Comparison of ENCODE assay signal across 8 cellular contexts in the genomic region with DNA sequence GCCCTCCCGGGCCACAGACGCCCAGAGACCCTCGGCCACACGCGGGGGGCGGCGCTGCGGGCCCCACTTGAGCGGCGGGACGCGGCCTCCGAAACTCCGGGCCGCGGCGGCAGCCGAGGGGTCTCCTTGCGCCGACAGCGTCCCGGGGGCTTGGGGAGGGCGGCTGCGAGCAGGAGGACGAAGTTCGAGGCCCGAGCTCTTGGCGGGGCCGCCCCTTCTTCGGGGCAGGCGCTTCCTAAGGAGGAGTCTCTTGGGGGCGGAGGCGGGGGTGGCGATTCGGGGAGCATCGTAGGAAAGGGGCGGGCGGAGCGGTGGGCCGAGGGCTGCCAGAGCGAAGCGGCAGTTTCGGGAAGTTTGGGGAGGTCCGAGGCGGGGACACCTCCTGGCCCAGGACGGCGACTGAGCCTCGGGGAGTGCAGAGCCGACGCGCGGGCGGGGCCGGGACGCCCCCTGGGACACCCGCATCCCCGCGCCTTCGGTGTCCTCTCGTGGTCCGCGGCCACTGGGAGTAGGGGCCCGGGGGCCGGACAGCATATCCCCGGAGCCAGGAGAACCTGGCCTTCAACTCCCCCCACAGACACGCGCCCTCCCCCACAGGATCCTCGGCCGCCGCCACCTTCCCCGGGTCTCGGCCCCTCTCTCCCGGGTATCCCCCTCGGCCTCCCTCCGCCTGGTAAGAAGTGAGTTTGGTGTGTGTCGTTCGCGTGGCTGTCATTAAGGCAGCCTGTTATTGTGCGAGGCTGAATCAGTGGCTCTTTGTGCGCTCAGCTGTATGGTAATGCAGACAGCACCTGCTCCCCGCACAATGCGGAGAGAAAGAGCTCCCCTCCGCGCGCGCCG. TPM values are rescaled to one million over a fixed set of nuclear protein-coding genes. Genes with fewer than 3 reads are reported as not detected.
A peak's percentile ranks its signal among the peaks of the same experiment; 100 is the strongest.
DNase-seq lines count a peak whose midpoint lies in the region; ATAC-seq and TF ChIP-seq lines count a peak whose summit lies in the region.

No MANE protein-coding gene starts in this region.

- H3K36me3 ChIP-seq in endodermal cell (ENCODE audit: control insufficient read depth, insufficient read depth, low read length) (no peaks in the 10 kb centered on the region), mesodermal cell (ENCODE audit: control insufficient read depth, insufficient read depth, low read length) (no peaks in the 10 kb centered on the region), thoracic aorta (no peaks in the 10 kb centered on the region)

- H3K27me3 ChIP-seq in endodermal cell (ENCODE audit: control insufficient read depth, insufficient read depth, low read length, poor library complexity, severe bottlenecking) (peaks cover 96% of the 10 kb centered on the region), thoracic aorta (replicated peaks; ENCODE audit: insufficient read depth) (peaks cover 10% of the 10 kb centered on the region)

- 0% methylated on average over 19 to 87 of the region's 87 CpGs for WGBS in endodermal cell (ENCODE audit: insufficient coverage in 1 of 2, insufficient read length in 1 of 2), 2 experiments
- 1% methylated on average over 53 to 62 of the region's 87 CpGs for whole genome bisulfite sequencing in mesodermal cell (ENCODE audit: insufficient coverage in 2 of 2), 2 experiments

- ATAC-seq in thoracic aorta (ENCODE audit: insufficient number of reproducible peaks, low FRiP score, low read depth) (no peak), HG03460 (IDR thresholded peaks at IDR 0.05; ENCODE audit: unreplicated experiment) (no peak)

- peaks cover 26% of the 10 kb centered on the region for H3K4me1 Mint-ChIP-seq in endodermal cell

- DNase-seq in stimulated activated CD4-positive, alpha-beta T cell treated with anti-CD3 and anti-CD28 coated beads, Interleukin-1b, Interleukin-23, amount 100 ng/mL, for 4 hours (ENCODE audit: low read depth in 2 of 2), result peak; percentile 22 to 34
- no peak for DNase-seq in stimulated activated CD4-positive, alpha-beta T cell treated with anti-CD3 and anti-CD28 coated beads, Interleukin-2, amount 100 ng/mL, for 48 hours
- DNase-seq in NCI-H187 (lab: John Stamatoyannopoulos, UW), result peak; percentile 51 to 60
- DNase-seq in activated CD4-positive, alpha-beta T cell treated with anti-CD3 and anti-CD28 coated beads for 48 hours, result peak; percentile 52
- peak; percentile 91 for DNase-seq in endodermal cell
- no peak for DNase-seq in thoracic aorta (ENCODE audit: low spot score)

- peaks cover 6% of the 10 kb centered on the region for H3K36me3 Mint-ChIP-seq in endodermal cell (ENCODE audit: low read depth)

- H3K27ac ChIP-seq in endodermal cell (ENCODE audit: low read depth, low read length) (peak overlapping the region; percentile 97), mesodermal cell (ENCODE audit: low read depth, low read length, severe bottlenecking) (no peak overlapping the region), thoracic aorta (no peak overlapping the region)

- no peaks in the 10 kb centered on the region for H3K9me3 Mint-ChIP-seq in endodermal cell

- H3K9me3 ChIP-seq in endodermal cell (ENCODE audit: control insufficient read depth, low read length) (no peaks in the 10 kb centered on the region), mesodermal cell (ENCODE audit: control insufficient read depth, low read length) (no peaks in the 10 kb centered on the region), thoracic aorta (no peaks in the 10 kb centered on the region)

- H3K27ac Mint-ChIP-seq in endodermal cell, result no peak overlapping the region

- H3K9ac ChIP-seq in endodermal cell (ENCODE audit: extremely low read depth, low read length, poor library complexity, severe bottlenecking), result no peak overlapping the region

- H3K4me3 ChIP-seq in endodermal cell (ENCODE audit: low read length) (no peak overlapping the region), mesodermal cell (ENCODE audit: extremely low read depth, insufficient read depth, low read length, poor library complexity, severe bottlenecking) (peak overlapping the region; percentile 26), thoracic aorta (peak overlapping the region; percentile 88)

- peaks cover 89% of the 10 kb centered on the region for H3K27me3 Mint-ChIP-seq in endodermal cell (ENCODE audit: insufficient read depth)

- no peak for TF ChIP-seq CTCF in endodermal cell (conservative IDR thresholded peaks at IDR 0.05)
- TF ChIP-seq CTCF in thoracic aorta (IDR thresholded peaks at IDR 0.05), result no peak

- peaks cover 7% of the 10 kb centered on the region for H3K4me1 ChIP-seq in endodermal cell (ENCODE audit: control insufficient read depth, insufficient read depth, low read length)
- H3K4me1 ChIP-seq in mesodermal cell (ENCODE audit: control insufficient read depth, insufficient read depth, low read length, poor library complexity, severe bottlenecking), result peaks cover 27% of the 10 kb centered on the region
- H3K4me1 ChIP-seq in thoracic aorta (ENCODE audit: control insufficient read depth in 1 of 2, low read depth in 2 of 2), result peaks cover 20 to 57% of the 10 kb centered on the region in 2 donors

- H3K4me3 Mint-ChIP-seq in endodermal cell, result peak overlapping the region; percentile 69

RNA-seq across cellular contexts. Expression of a gene that starts 0.6 kb away (rescaled TPM):
- total RNA-seq in endodermal cell (1 to 10 TPM; 3.1 to 3.6 TPM), thoracic aorta (10 to 100 TPM in 1 of 2 donors, 1 to 10 TPM in 1; 6.1 to 12.6 TPM)
- 79.0 TPM for polyA plus RNA-seq in endodermal cell (2013, experiment 1 of 2)
- polyA plus RNA-seq in endodermal cell (2013, experiment 2 of 2), result 59.5 TPM
- polyA plus RNA-seq in mesodermal cell (2013, experiment 1 of 2), result 3.5 TPM
- 2.6 TPM for polyA plus RNA-seq in mesodermal cell (2013, experiment 2 of 2)

RNA-seq across cellular contexts. Expression of a gene that starts 15.1 kb away (rescaled TPM):
- total RNA-seq in endodermal cell (10 to 100 TPM; 25.7 to 27.5 TPM), thoracic aorta (10 to 100 TPM; 21.0 to 24.1 TPM)
- 21.6 TPM for polyA plus RNA-seq in endodermal cell (2013, experiment 1 of 2)
- polyA plus RNA-seq in endodermal cell (2013, experiment 2 of 2), result 20.5 TPM
- polyA plus RNA-seq in mesodermal cell (2013, experiment 1 of 2), result 22.4 TPM
- polyA plus RNA-seq in mesodermal cell (2013, experiment 2 of 2), result 19.8 TPM

Comparison
In these comparisons a context has a peak if more than half of its experiments do, and no peak if none do; other contexts are left out.
1. DNase-seq: peak in stimulated activated CD4-positive, alpha-beta T cell treated with anti-CD3 and anti-CD28 coated beads, Interleukin-1b, Interleukin-23, amount 100 ng/mL, for 4 hours (2 of 2), NCI-H187 (2 of 2), activated CD4-positive, alpha-beta T cell treated with anti-CD3 and anti-CD28 coated beads for 48 hours (single experiment) and endodermal cell (single experiment); none in stimulated activated CD4-positive, alpha-beta T cell treated with anti-CD3 and anti-CD28 coated beads, Interleukin-2, amount 100 ng/mL, for 48 hours (0 of 2) and thoracic aorta (single experiment).